ENCODE assay signal across 34 cellular contexts in the genomic region with DNA sequence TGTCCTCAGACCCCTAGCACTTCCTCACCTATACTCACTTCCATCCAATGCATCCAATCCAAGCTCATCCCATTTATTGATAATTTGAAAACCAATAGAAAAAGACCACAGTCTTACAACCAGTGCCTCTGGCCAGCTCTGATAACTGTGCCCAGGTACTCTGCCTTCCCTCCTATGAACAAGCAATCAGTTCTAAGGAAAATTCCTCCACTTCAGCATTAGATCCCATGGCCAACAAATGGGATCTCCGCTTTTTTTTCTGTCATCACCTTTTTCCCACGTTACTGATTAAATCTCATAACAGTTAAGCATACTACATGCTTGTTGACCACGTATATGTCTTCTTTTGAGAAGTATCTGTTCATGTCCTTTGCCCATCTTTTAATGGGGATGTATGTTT.
"Had no signal": no experiment of that assay in that cellular context is flagged by ENCODE, and none has a peak within 500 bp of the region (broad histone marks: within the 10 kb centered on the region; RNA-seq: fewer than 3 reads in every experiment).

No MANE protein-coding gene starts in this region.

- H3K4me3 ChIP-seq: MG63 had no signal

- H3K9me3 ChIP-seq: MG63 had no signal

- DNase-seq: Karpas-422, Kasumi-1, MG63, MM.1S, NCI-H1048, NCI-H1092, NCI-H1092 treated with DMSO at 0.1 percent for 48 hours, NCI-H1105, NCI-H1105 treated with DMSO at 0.1 percent for 48 hours, NCI-H1417, NCI-H1417 treated with DMSO at 0.1 percent for 48 hours, NCI-H1436, NCI-H1436 treated with DMSO at 0.1 percent for 48 hours, NCI-H146, NCI-H1694, NCI-H1694 treated with DMSO at 0.1 percent for 48 hours, NCI-H187, NCI-H187 treated with DMSO at 0.1 percent for 48 hours, NCI-H1930, NCI-H2029, NCI-H2029 treated with DMSO at 0.1 percent for 48 hours, NCI-H2081, NCI-H2081 treated with DMSO at 0.1 percent for 48 hours, NCI-H2107, NCI-H2171, NCI-H2171 treated with DMSO at 0.1 percent for 48 hours, NCI-H2227 treated with DMSO at 0.1 percent for 48 hours, NCI-H226, NCI-H345, NCI-H446, NCI-H446 treated with DMSO at 0.1 percent for 48 hours, NCI-H510A, NCI-H510A treated with DMSO at 0.1 percent for 48 hours had no signal

- H3K36me3 ChIP-seq: MG63 had no signal

- H3K27ac ChIP-seq: KMS-11 had no signal

- H3K4me2 ChIP-seq: KMS-11 had no signal

- H3K27me3 ChIP-seq: MG63 had no signal
